ENCODE assay signal across 8 cellular contexts in genomic region chr16:89167425-89167941, GRCh38. TPM values are rescaled to one million over a fixed set of nuclear protein-coding genes. Genes with fewer than 3 reads are reported as not detected.
A peak's percentile ranks its signal among the peaks of the same experiment; 100 is the strongest.
DNase-seq lines count a peak whose midpoint lies in the region; ATAC-seq and TF ChIP-seq lines count a peak whose summit lies in the region.

No MANE protein-coding gene starts in this region.

- TF ChIP-seq CTCF in foreskin fibroblast (IDR thresholded peaks at IDR 0.05; ENCODE audit: low read depth, low read length), result peak; percentile 89

- peak overlapping the region in 3 of 4 donors; percentile 23 to 52 (median 41) for H3K4me3 Mint-ChIP-seq in IgD-negative memory B cell

- peaks cover 7% of the 10 kb centered on the region for H3K27me3 Mint-ChIP-seq in IgD-negative memory B cell

- H3K27ac Mint-ChIP-seq in IgD-negative memory B cell, result no peak overlapping the region

- no peaks in the 10 kb centered on the region for H3K36me3 Mint-ChIP-seq in IgD-negative memory B cell

- no peaks in the 10 kb centered on the region for H3K9me3 Mint-ChIP-seq in IgD-negative memory B cell

- no peak overlapping the region for H3K4me3 ChIP-seq in foreskin fibroblast (ENCODE audit: low read depth in 1 of 2, low read length in 2 of 2)

- ATAC-seq in HG03039 (IDR thresholded peaks at IDR 0.05; ENCODE audit: unreplicated experiment), result no peak

- peak; percentile 89 for DNase-seq in D341Med (ENCODE audit: low spot score)
- DNase-seq in RPMI8226, result peak; percentile 80
- DNase-seq in activated T-helper 1 cell treated with anti-CD3 and anti-CD28 coated beads, Interleukin-2, amount 50 U/mL, for 16 hours (ENCODE audit: low read depth in 1 of 2, low spot score in 1 of 2), result peak; percentile 74 to 78
- peak; percentile 56 to 89 for DNase-seq in foreskin fibroblast
- peak; percentile 6 for DNase-seq in non-pigmented ciliary epithelial cell (ENCODE audit: low read depth)
- peak; percentile 62 for DNase-seq in superior temporal gyrus (ENCODE audit: extremely low spot score)

- peaks cover 9 to 17% (median 14%) of the 10 kb centered on the region in 3 donors for H3K4me1 Mint-ChIP-seq in IgD-negative memory B cell

RNA-seq across cellular contexts. Expression of gene CDH15, which starts 4.1 kb away (rescaled TPM):
- not detected for polyA plus RNA-seq in IgD-negative memory B cell

RNA-seq across cellular contexts. Expression of gene SLC22A31, which starts 32.9 kb away (rescaled TPM):
- polyA plus RNA-seq in IgD-negative memory B cell, result not detected

RNA-seq across cellular contexts. Expression of gene ZNF778, which starts 50.0 kb away (rescaled TPM):
- polyA plus RNA-seq in IgD-negative memory B cell, result 1.3 TPM

Comparison
In these comparisons a context has a peak if more than half of its experiments do, and no peak if none do; other contexts are left out.
1. DNase-seq: peak in every context shown above with its lines; median percentile 89 in D341Med; 80 in RPMI8226; 76 in activated T-helper 1 cell treated with anti-CD3 and anti-CD28 coated beads, Interleukin-2, amount 50 U/mL, for 16 hours; 72 in foreskin fibroblast; 62 in superior temporal gyrus; 6 in non-pigmented ciliary epithelial cell.